ENCODE assay signal across 13 cellular contexts in the genomic region with DNA sequence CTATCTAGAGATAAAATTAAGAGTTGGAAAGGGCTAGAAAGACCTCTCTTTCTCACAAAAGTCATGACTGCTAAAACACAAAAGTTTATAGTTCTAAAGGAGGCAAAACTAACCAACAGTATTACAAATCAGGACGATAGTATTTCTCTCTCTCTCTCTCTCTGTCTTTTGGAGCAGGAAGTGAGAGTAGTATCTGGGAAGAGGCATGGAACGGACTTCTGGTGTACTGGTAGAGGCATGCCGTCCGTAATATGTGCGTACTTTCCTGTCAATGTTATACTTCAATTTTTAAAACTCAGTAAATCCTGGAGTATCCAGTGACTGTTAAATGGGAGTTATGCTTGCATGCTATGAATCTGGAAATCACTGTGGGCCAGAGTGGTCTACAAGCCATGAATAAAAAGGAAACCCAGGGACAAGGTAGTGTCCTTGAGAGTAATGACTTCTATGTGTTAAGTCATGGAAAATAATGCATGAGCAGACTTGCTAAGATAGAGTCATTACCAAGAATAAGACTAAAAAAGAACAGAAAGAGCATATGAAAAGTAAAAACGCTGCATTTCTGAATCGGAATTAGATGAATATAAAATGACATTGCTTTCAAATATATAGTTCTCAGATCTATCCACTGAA. TPM values are rescaled to one million over a fixed set of nuclear protein-coding genes. Genes with fewer than 3 reads are reported as not detected.
DNase-seq lines count a peak whose midpoint lies in the region; ATAC-seq, FAIRE-seq and TF ChIP-seq lines count a peak whose summit lies in the region.
"Had no signal": no experiment of that assay in that cellular context is flagged by ENCODE, and none has a peak within 500 bp of the region (broad histone marks: within the 10 kb centered on the region; RNA-seq: fewer than 3 reads in every experiment).

No MANE protein-coding gene starts in this region.

- no peak overlapping the region for H3K9ac ChIP-seq in SK-N-SH

- H3K27me3 ChIP-seq in SK-N-SH (ENCODE audit: insufficient read depth) (no peaks in the 10 kb centered on the region), sigmoid colon (no peaks in the 10 kb centered on the region)

- TF ChIP-seq POLR2A in GM12891 (IDR thresholded peaks at IDR 0.05; ENCODE audit: low read depth, low read length) (no peak), sigmoid colon (IDR thresholded peaks at IDR 0.05) (no peak)

- H3K79me2 ChIP-seq in SK-N-SH (ENCODE audit: insufficient read depth), result peaks cover 100% of the 10 kb centered on the region

- CTCF ChIA-PET in SK-N-SH (lab: Yijun Ruan, JAX), result interaction anchor here (1.1 kb wide), 1 partner anchor 62 kb away, joined by 3 read pairs; no protein-coding TSS in a partner anchor

- H3K4me2 ChIP-seq in SK-N-SH, result peak overlapping the region; percentile 3; the same call in 1 of the 2 replicates

- TF ChIP-seq EP300 in SK-N-SH (IDR thresholded peaks at IDR 0.05; ENCODE audit: borderline replicate concordance in 1 of 2, low read depth in 1 of 2, low read length in 1 of 2) (no peak), sigmoid colon (IDR thresholded peaks at IDR 0.05) (no peak)

- no peaks in the 10 kb centered on the region for H3K9me2 ChIP-seq in SK-N-SH

- WGBS in SK-N-SH (ENCODE audit: low lambda C conversion rate), result 84% methylated on average over 7 of the region's 7 CpGs
- 75 to 79% methylated on average over 7 of the region's 7 CpGs for whole genome bisulfite sequencing in sigmoid colon, 2 donors

- no peak for TF ChIP-seq RAD21 in SK-N-SH (IDR thresholded peaks at IDR 0.05; ENCODE audit: low read length)

- H3K27ac ChIP-seq in SK-N-SH (ENCODE audit: low read depth in 2 of 2, low read length in 1 of 2) (peak overlapping the region in 1 of 2 experiments; percentile 6; a peak in 1 of 4 replicates), sigmoid colon (peak overlapping the region in 3 of 4 donors; percentile 39 to 61 (median 52))

- H3F3A ChIP-seq in SK-N-SH (replicated peaks; ENCODE audit: insufficient read depth), result peaks cover 7% of the 10 kb centered on the region

- POLR2A ChIA-PET in SK-N-SH (lab: Yijun Ruan, JAX), result no interaction called here

- H3K4me3 ChIP-seq in SK-N-SH (ENCODE audit: low read depth in 2 of 2, low read length in 1 of 2) (no peak overlapping the region), fibroblast of villous mesenchyme (ENCODE audit: low read depth, low read length) (peak overlapping the region; percentile 41), sigmoid colon (peak overlapping the region in 1 of 4 donors; percentile 6)

- no peak for ATAC-seq in HG02981 (IDR thresholded peaks at IDR 0.05; ENCODE audit: unreplicated experiment)

- TF ChIP-seq CTCF in SK-N-SH (IDR thresholded peaks at IDR 0.05) (no peak), fibroblast of villous mesenchyme (IDR thresholded peaks at IDR 0.05; ENCODE audit: insufficient read depth, low read depth, low read length) (no peak), sigmoid colon (IDR thresholded peaks at IDR 0.05) (no peak)

- H3K4me1 ChIP-seq in SK-N-SH (ENCODE audit: control insufficient read depth in 1 of 2, insufficient read depth in 2 of 2, low read depth in 1 of 2, low read length in 1 of 2) (peaks cover 6 to 7% of the 10 kb centered on the region in 2 experiments; a peak in 3 of 4 replicates), sigmoid colon (peaks cover 0 to 88% (median 84%) of the 10 kb centered on the region in 4 donors)

- peaks cover 74% of the 10 kb centered on the region for H4K20me1 ChIP-seq in SK-N-SH (ENCODE audit: insufficient read depth)

- no peaks in the 10 kb centered on the region for H3K9me3 ChIP-seq in SK-N-SH
- no peaks in the 10 kb centered on the region for H3K9me3 ChIP-seq in sigmoid colon

- peak; percentile 28 for FAIRE-seq in GM12891 (lab: Jason Lieb, UNC)
- FAIRE-seq: bronchial epithelial cell, frontal cortex had no signal

- intact Hi-C loops in sigmoid colon (cut with DNase I), result loop anchor here (5.0 kb wide), 1 partner anchor 49 kb away; no protein-coding TSS in a partner anchor

- H3K36me3 ChIP-seq in SK-N-SH (replicated peaks in 1 of 2; ENCODE audit: control insufficient read depth in 1 of 2, insufficient read depth in 2 of 2, low read length in 1 of 2), result peaks cover 0 to 8% of the 10 kb centered on the region in 2 experiments
- H3K36me3 ChIP-seq in sigmoid colon, result no peaks in the 10 kb centered on the region

- DNase-seq in GM12891 (ENCODE audit: insufficient read length, low spot score) (no peak), SK-N-SH (no peak), fibroblast of villous mesenchyme (ENCODE audit: low read depth) (peak; percentile 53), sigmoid colon (no peak), T-helper 2 cell (no peak), SW 1271 (lab: John Stamatoyannopoulos, UW) (no peak), NCI-H1694 (lab: John Stamatoyannopoulos, UW) (no peak)
- DNase-seq: activated T-cell treated with anti-CD3 and anti-CD28 coated beads for 4 hours, Karpas-422, NCI-H2081 treated with DMSO at 0.1 percent for 48 hours had no signal

- H2AFZ ChIP-seq in SK-N-SH (ENCODE audit: low read depth), result no peak overlapping the region

TF ChIP-seq in GM12891, 5 proteins besides CTCF, POLR2A, EP300 and RAD21:
- TF ChIP-seq SPI1 (IDR thresholded peaks at IDR 0.05; ENCODE audit: low read depth, low read length), result peak; percentile 46
- no peak for TF ChIP-seq TAF1 (IDR thresholded peaks at IDR 0.05; ENCODE audit: low read depth, low read length)

TF ChIP-seq in SK-N-SH, 30 proteins besides CTCF, POLR2A, EP300 and RAD21:
- TF ChIP-seq GABPA (IDR thresholded peaks at IDR 0.05; ENCODE audit: low read depth) (no peak), TCF12 (IDR thresholded peaks at IDR 0.05) (no peak), MAX (IDR thresholded peaks at IDR 0.05; ENCODE audit: low read depth) (no peak), TEAD4 (IDR thresholded peaks at IDR 0.05; ENCODE audit: borderline replicate concordance, insufficient read depth) (no peak), RXRA (IDR thresholded peaks at IDR 0.05; ENCODE audit: borderline replicate concordance, low read depth) (no peak), RFX5 (IDR thresholded peaks at IDR 0.05; ENCODE audit: low read length) (no peak)
- TF ChIP-seq, protein P1, sequence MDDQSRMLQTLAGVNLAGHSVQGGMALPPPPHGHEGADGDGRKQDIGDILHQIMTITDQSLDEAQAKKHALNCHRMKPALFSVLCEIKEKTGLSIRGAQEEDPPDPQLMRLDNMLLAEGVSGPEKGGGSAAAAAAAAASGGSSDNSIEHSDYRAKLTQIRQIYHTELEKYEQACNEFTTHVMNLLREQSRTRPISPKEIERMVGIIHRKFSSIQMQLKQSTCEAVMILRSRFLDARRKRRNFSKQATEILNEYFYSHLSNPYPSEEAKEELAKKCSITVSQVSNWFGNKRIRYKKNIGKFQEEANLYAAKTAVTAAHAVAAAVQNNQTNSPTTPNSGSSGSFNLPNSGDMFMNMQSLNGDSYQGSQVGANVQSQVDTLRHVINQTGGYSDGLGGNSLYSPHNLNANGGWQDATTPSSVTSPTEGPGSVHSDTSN (IDR thresholded peaks at IDR 0.05), result no peak
TF ChIP-seq in SK-N-SH: peak in this region for 0.

RNA-seq across cellular contexts. Expression of gene ANKFY1, which starts 49.8 kb away (rescaled TPM):
- polyA plus RNA-seq in GM12891 (2012; ENCODE audit: low read depth, missing spikeins), result 9.6 TPM
- polyA plus RNA-seq in SK-N-SH (2012; rRNA removed) (26.9 and 29.6 TPM in 2 replicates), sigmoid colon (10 to 100 TPM in 2 of 3 donors, 1 to 10 TPM in 1; 6.0 to 24.3 (median 10.2) TPM)
- polyA plus RNA-seq in SK-N-SH (2012; cell fraction: cytosol; rRNA removed), result 18.5 and 21.9 TPM in 2 replicates
- 79.0 and 89.8 TPM in 2 replicates for polyA plus RNA-seq in SK-N-SH (2012; cell fraction: nucleus; rRNA removed)
- total RNA-seq in fibroblast of villous mesenchyme (48.3 and 58.7 TPM in 2 replicates), sigmoid colon (10 to 100 TPM; 52.6 to 68.0 (median 59.8) TPM)

RNA-seq across cellular contexts. Expression of gene UBE2G1, which starts 52.9 kb away (rescaled TPM):
- 48.9 TPM for polyA plus RNA-seq in GM12891 (2012; ENCODE audit: low read depth, missing spikeins)
- polyA plus RNA-seq in SK-N-SH (2012; rRNA removed) (23.2 and 26.2 TPM in 2 replicates), sigmoid colon (10 to 100 TPM; 20.5 to 31.7 (median 26.4) TPM)
- polyA plus RNA-seq in SK-N-SH (2012; cell fraction: cytosol; rRNA removed), result 34.1 and 38.8 TPM in 2 replicates
- polyA plus RNA-seq in SK-N-SH (2012; cell fraction: nucleus; rRNA removed), result 12.0 and 18.0 TPM in 2 replicates
- total RNA-seq in fibroblast of villous mesenchyme (37.7 and 45.3 TPM in 2 replicates), sigmoid colon (100 to 1,000 TPM in 2 of 4 donors, 10 to 100 TPM in 2; 83.2 to 111 (median 96.9) TPM)
